Comparison of ENCODE assay signal across 22 cellular contexts in the genomic region with DNA sequence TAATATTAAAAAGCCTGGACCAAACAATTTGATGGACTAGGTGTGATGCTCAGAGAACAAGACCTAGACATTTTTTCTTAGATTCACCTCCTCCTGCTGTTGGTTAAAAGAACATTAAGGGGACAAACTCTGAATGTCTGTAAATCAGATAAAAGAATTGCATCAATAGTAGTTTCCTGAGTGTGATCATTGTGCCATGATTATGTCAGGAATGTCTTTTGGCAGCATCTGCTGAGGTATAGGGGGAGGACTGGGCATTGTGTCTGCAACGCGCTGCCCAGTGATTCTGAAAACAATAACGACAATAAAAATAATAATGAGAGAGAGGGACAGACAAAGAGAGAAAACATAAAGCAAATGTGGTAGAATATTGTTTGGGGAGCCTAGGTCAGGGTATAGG. TPM values are rescaled to one million over a fixed set of nuclear protein-coding genes. Genes with fewer than 3 reads are reported as not detected.
DNase-seq lines count a peak whose midpoint lies in the region; ATAC-seq, FAIRE-seq and TF ChIP-seq lines count a peak whose summit lies in the region.
"Had no signal": no experiment of that assay in that cellular context is flagged by ENCODE, and none has a peak within 500 bp of the region (broad histone marks: within the 10 kb centered on the region; RNA-seq: fewer than 3 reads in every experiment).

No MANE protein-coding gene starts in this region.

- H4K91ac ChIP-seq in IMR-90 (ENCODE audit: insufficient read depth, low read depth, low read length) (no peak overlapping the region), mesenchymal stem cell (ENCODE audit: low read length) (no peak overlapping the region)

- peak overlapping the region in 1 of 2 experiments; percentile 66; a peak in 1 of 4 replicates for H4K8ac ChIP-seq in IMR-90 (ENCODE audit: low read depth in 2 of 2, low read length in 2 of 2)
- H4K8ac ChIP-seq in mesenchymal stem cell (ENCODE audit: low read length): no peak overlapping the region

- H2BK120ac ChIP-seq in IMR-90 (ENCODE audit: low read depth, low read length): no peak overlapping the region
- H2BK120ac ChIP-seq in mesenchymal stem cell (ENCODE audit: low read depth, low read length): no peak overlapping the region

- CTCF ChIA-PET in IMR-90 (lab: Yijun Ruan, JAX): no interaction called here

- H3K14ac ChIP-seq in IMR-90 (replicated peaks; ENCODE audit: low read depth, low read length) (peak overlapping the region; percentile 19; the same call in 1 of the 2 replicates), mesenchymal stem cell (ENCODE audit: low read length in 2 of 2) (no peak overlapping the region)

- H3K36me3 ChIP-seq in ES-I3 (ENCODE audit: insufficient read depth, low read length): peaks cover 3% of the 10 kb centered on the region; the same call in 1 of the 2 replicates
- H3K36me3 ChIP-seq in IMR-90 (ENCODE audit: control insufficient read depth, insufficient read depth, low read length): no peaks in the 10 kb centered on the region
- no peaks in the 10 kb centered on the region for H3K36me3 ChIP-seq in astrocyte (ENCODE audit: insufficient read depth, low read length)
- no peaks in the 10 kb centered on the region for H3K36me3 ChIP-seq in mesenchymal stem cell (ENCODE audit: control insufficient read depth in 1 of 2, insufficient read depth in 2 of 2, low read depth in 1 of 2, low read length in 2 of 2)
- H3K36me3 ChIP-seq: BLaER1, cardiac muscle cell, left lung, thyroid gland, WERI-Rb-1 had no signal

- H2BK12ac ChIP-seq in mesenchymal stem cell (ENCODE audit: low read length in 2 of 2): no peak overlapping the region

- H3K9me3 ChIP-seq in ES-I3 (ENCODE audit: control insufficient read depth, insufficient read depth, low read length) (no peaks in the 10 kb centered on the region), IMR-90 (ENCODE audit: control insufficient read depth, insufficient read depth, low read length) (no peaks in the 10 kb centered on the region), astrocyte (ENCODE audit: insufficient read depth, low read depth, low read length) (no peaks in the 10 kb centered on the region), mesenchymal stem cell (ENCODE audit: control insufficient read depth, low read length) (no peaks in the 10 kb centered on the region)
- H3K9me3 ChIP-seq: BLaER1, left lung, thyroid gland had no signal

- H2BK15ac ChIP-seq in IMR-90 (ENCODE audit: low read depth, low read length) (no peak overlapping the region), mesenchymal stem cell (ENCODE audit: low read depth, poor library complexity, severe bottlenecking) (no peak overlapping the region)

- 55% methylated on average over 3 of the region's 3 CpGs; no CpG with 5 or more reads in 1 of the 2 experiments for WGBS in IMR-90 (ENCODE audit: extremely low coverage in 2 of 2, insufficient read length in 1 of 2), 2 experiments
- 70% methylated on average over 3 of the region's 3 CpGs for WGBS in mesenchymal stem cell

- no peak overlapping the region for H2AK9ac ChIP-seq in IMR-90 (replicated peaks; ENCODE audit: low read depth, low read length, poor library complexity)

- H3K23ac ChIP-seq in IMR-90 (ENCODE audit: low read depth, low read length): no peak overlapping the region
- H3K23ac ChIP-seq in mesenchymal stem cell (ENCODE audit: low read length in 2 of 2): no peak overlapping the region

- peak; percentile 60 for FAIRE-seq in astrocyte (lab: Jason Lieb, UNC)
- FAIRE-seq: GM18507 had no signal

- DNase-seq in IMR-90 (peak; percentile 7), astrocyte (ENCODE audit: low read depth) (peak; percentile 29), mesenchymal stem cell (peak; percentile 6), NOMO-1 treated with DMSO at 0.1 percent for 48 hours (lab: John Stamatoyannopoulos, UW; ENCODE audit: unreplicated experiment) (no peak)
- DNase-seq: activated CD8-positive, alpha-beta memory T cell treated with anti-CD3 and anti-CD28 coated beads, Interleukin-2, amount 10 ng/mL, durations not matched to agents 7 days and 5 days; activated naive CD4-positive, alpha-beta T cell; effector CD8-positive, alpha-beta T cell; KBM-7; left lung; NCI-H1092 treated with DMSO at 0.1 percent for 48 hours; NCI-H82; SW 1271; thyroid gland; WERI-Rb-1 had no signal

- H3K4me3 ChIP-seq in IMR-90 (ENCODE audit: insufficient read depth, low read depth, low read length) (no peak overlapping the region), astrocyte (ENCODE audit: insufficient read depth, low read depth, low read length) (no peak overlapping the region), mesenchymal stem cell (ENCODE audit: insufficient read depth in 1 of 2, low read depth in 1 of 2, low read length in 2 of 2) (no peak overlapping the region)
- H3K4me3 ChIP-seq: BLaER1, cardiac muscle cell, left lung, skin epidermis, thyroid gland had no signal

- H3K9ac ChIP-seq in ES-I3 (ENCODE audit: low read depth, low read length) (peak overlapping the region; percentile 11; the same call in 1 of the 2 replicates), IMR-90 (ENCODE audit: low read depth, low read length) (no peak overlapping the region), astrocyte (ENCODE audit: low read length) (peak overlapping the region; percentile 47), mesenchymal stem cell (ENCODE audit: low read length) (no peak overlapping the region)
- H3K9ac ChIP-seq: BLaER1 had no signal

- H3K18ac ChIP-seq in IMR-90 (ENCODE audit: low read depth, low read length) (no peak overlapping the region; the same call in 1 of the 2 replicates), mesenchymal stem cell (ENCODE audit: low read depth in 1 of 2, low read length in 2 of 2) (no peak overlapping the region)

- H2BK20ac ChIP-seq in IMR-90 (ENCODE audit: low read depth, low read length): no peak overlapping the region

- H3K4me1 Mint-ChIP-seq in astrocyte (ENCODE audit: low read depth, unreplicated experiment): peaks cover 22% of the 10 kb centered on the region

- H2BK5ac ChIP-seq in IMR-90 (ENCODE audit: low read depth, low read length, poor library complexity, severe bottlenecking) (no peak overlapping the region), mesenchymal stem cell (ENCODE audit: low read depth, low read length, poor library complexity, severe bottlenecking) (no peak overlapping the region)

- H2AFZ ChIP-seq in IMR-90 (replicated peaks; ENCODE audit: low read length, poor library complexity) (no peak overlapping the region), astrocyte (ENCODE audit: low read depth, low read length) (no peak overlapping the region), mesenchymal stem cell (ENCODE audit: low read depth, low read length) (no peak overlapping the region)

- H3K27me3 Mint-ChIP-seq in astrocyte (ENCODE audit: low read depth, unreplicated experiment): peaks cover 14% of the 10 kb centered on the region

- H3K9me1 ChIP-seq in IMR-90 (ENCODE audit: insufficient read depth, low read length): no peaks in the 10 kb centered on the region; the same call in 1 of the 2 replicates

- H2AK5ac ChIP-seq in IMR-90 (ENCODE audit: low read depth, low read length) (no peak overlapping the region), mesenchymal stem cell (ENCODE audit: low read length, severe bottlenecking) (no peak overlapping the region)

- TF ChIP-seq CTCF in IMR-90 (conservative IDR thresholded peaks at IDR 0.05; ENCODE audit: low read depth, low read length) (no peak), astrocyte (IDR thresholded peaks at IDR 0.05; ENCODE audit: insufficient read depth, low read depth, low read length) (no peak)

- no peak overlapping the region for H3K4me3 Mint-ChIP-seq in astrocyte (ENCODE audit: unreplicated experiment)
- H3K4me3 Mint-ChIP-seq: activated CD8-positive, alpha-beta memory T cell treated with anti-CD3 and anti-CD28 coated beads, Interleukin-2, amount 10 ng/mL, durations not matched to agents 7 days and 5 days had no signal

- no peak overlapping the region; the same call in 1 of the 2 replicates for H3K4me2 ChIP-seq in IMR-90 (ENCODE audit: low read depth, low read length)
- peak overlapping the region; percentile 70 for H3K4me2 ChIP-seq in astrocyte (ENCODE audit: low read length)
- H3K4me2 ChIP-seq in mesenchymal stem cell (ENCODE audit: low read length, poor library complexity, severe bottlenecking): no peak overlapping the region
- H3K4me2 ChIP-seq: BLaER1 had no signal

- in situ Hi-C loops in IMR-90 (cut with MboI; ENCODE audit: low sequenced_read_pairs): no loop called here

- no peak overlapping the region for H3K56ac ChIP-seq in IMR-90 (ENCODE audit: extremely low read depth, insufficient read depth, low read length)

- peak overlapping the region; percentile 49; the same call in 1 of the 2 replicates for H3K4ac ChIP-seq in IMR-90 (ENCODE audit: low read depth, low read length)
- H3K4ac ChIP-seq in mesenchymal stem cell (ENCODE audit: low read depth in 1 of 2, low read length in 2 of 2): no peak overlapping the region

- dilution Hi-C loops in IMR-90 (cut with HindIII; ENCODE audit: low sequenced_read_pairs, unreplicated experiment): no loop called here

- BruUV-seq in IMR-90 (replicated peaks; lab: Mats Ljungman, UMichigan): no TSS peak

- intact Hi-C loops in IMR-90 (cut with micrococcal nuclease): no loop called here

- H4K5ac ChIP-seq in IMR-90 (ENCODE audit: low read depth, low read length): no peak overlapping the region

- H3K4me1 ChIP-seq in ES-I3 (ENCODE audit: insufficient read depth, low read length) (peaks cover 63% of the 10 kb centered on the region), IMR-90 (ENCODE audit: control insufficient read depth, insufficient read depth, low read length) (peaks cover 3% of the 10 kb centered on the region), astrocyte (ENCODE audit: insufficient read depth, low read length) (peaks cover 15% of the 10 kb centered on the region), mesenchymal stem cell (ENCODE audit: control insufficient read depth, insufficient read depth, low read depth, low read length) (peaks cover 5% of the 10 kb centered on the region)
- H3K4me1 ChIP-seq: left lung, thyroid gland had no signal

- ATAC-seq in IMR-90 (ENCODE audit: low read depth) (no peak), HG03378 (IDR thresholded peaks at IDR 0.05; ENCODE audit: unreplicated experiment) (no peak), GM21447 (IDR thresholded peaks at IDR 0.05; ENCODE audit: unreplicated experiment) (no peak)
- ATAC-seq: activated CD8-positive, alpha-beta memory T cell treated with anti-CD3 and anti-CD28 coated beads, Interleukin-2, amount 10 ng/mL, durations not matched to agents 7 days and 5 days; left lung had no signal

- no peaks in the 10 kb centered on the region for H3K9me3 Mint-ChIP-seq in astrocyte (ENCODE audit: unreplicated experiment)

- no peaks in the 10 kb centered on the region for H3K79me2 ChIP-seq in astrocyte (ENCODE audit: insufficient read depth, low read length)

- TF ChIP-seq RAD21 in IMR-90 (IDR thresholded peaks at IDR 0.05; ENCODE audit: low read length): no peak

- no peaks in the 10 kb centered on the region for H3K36me3 Mint-ChIP-seq in astrocyte (ENCODE audit: low read depth, unreplicated experiment)
- H3K36me3 Mint-ChIP-seq: activated CD8-positive, alpha-beta memory T cell treated with anti-CD3 and anti-CD28 coated beads, Interleukin-2, amount 10 ng/mL, durations not matched to agents 7 days and 5 days had no signal

- H3K27me3 ChIP-seq in IMR-90 (ENCODE audit: control insufficient read depth, insufficient read depth, low read length): peaks cover 4% of the 10 kb centered on the region; the same call in 1 of the 2 replicates
- peaks cover 2% of the 10 kb centered on the region for H3K27me3 ChIP-seq in astrocyte (ENCODE audit: insufficient read depth, low read length)
- H3K27me3 ChIP-seq in mesenchymal stem cell (ENCODE audit: control insufficient read depth in 1 of 2, insufficient read depth in 1 of 2, low read length in 2 of 2): peaks cover 0 to 12% of the 10 kb centered on the region in 2 experiments
- H3K27me3 ChIP-seq: thyroid gland had no signal

- no peak overlapping the region for H3K27ac Mint-ChIP-seq in astrocyte (ENCODE audit: unreplicated experiment)
- H3K27ac Mint-ChIP-seq: activated CD8-positive, alpha-beta memory T cell treated with anti-CD3 and anti-CD28 coated beads, Interleukin-2, amount 10 ng/mL, durations not matched to agents 7 days and 5 days had no signal

- TF ChIP-seq POLR2A in IMR-90 (IDR thresholded peaks at IDR 0.05; ENCODE audit: low read depth, low read length): no peak

- H3K27ac ChIP-seq in IMR-90 (ENCODE audit: insufficient read depth, low read length) (no peak overlapping the region), astrocyte (ENCODE audit: low read depth, low read length) (peak overlapping the region; percentile 66), mesenchymal stem cell (ENCODE audit: low read length, poor library complexity, severe bottlenecking) (no peak overlapping the region)
- H3K27ac ChIP-seq: BLaER1, cardiac muscle cell, left lung, thyroid gland, WERI-Rb-1 had no signal

- no peaks in the 10 kb centered on the region for H4K20me1 ChIP-seq in IMR-90 (ENCODE audit: insufficient read depth, low read length)
- H4K20me1 ChIP-seq in astrocyte (ENCODE audit: insufficient read depth, low read length): no peaks in the 10 kb centered on the region
- H4K20me1 ChIP-seq: BLaER1 had no signal

- POLR2A ChIA-PET in IMR-90 (lab: Charles Lee; ENCODE audit: unreplicated experiment): no interaction called here

- no peaks in the 10 kb centered on the region for H3K79me1 ChIP-seq in IMR-90 (ENCODE audit: low read depth in 1 of 2, low read length in 2 of 2)
- H3K79me1 ChIP-seq in mesenchymal stem cell (replicated peaks; ENCODE audit: low read length, poor library complexity, severe bottlenecking): no peaks in the 10 kb centered on the region

RNA-seq across cellular contexts. Expression of a gene that starts 6.9 kb away (rescaled TPM):
- total RNA-seq in IMR-90 (2012; rRNA removed): not detected in 2 replicates
- not detected in 2 replicates for polyA plus RNA-seq in IMR-90 (2012; rRNA removed)
- polyA plus RNA-seq in IMR-90 (2012; cell fraction: cytosol; rRNA removed): not detected in 2 replicates
- polyA plus RNA-seq in IMR-90 (2012; cell fraction: nucleus; rRNA removed; ENCODE audit: low replicate concordance): not detected in 2 replicates
- not detected in 2 replicates for total RNA-seq in astrocyte
- not detected for polyA plus RNA-seq in mesenchymal stem cell (2013, experiment 1 of 2)
- not detected for polyA plus RNA-seq in mesenchymal stem cell (2013, experiment 2 of 2)
- total RNA-seq: cardiac muscle cell, osteocyte, thyroid gland had no signal

RNA-seq across cellular contexts. Expression of a gene that starts 13.3 kb away (rescaled TPM):
- total RNA-seq in IMR-90 (2012; rRNA removed) (not detected in 2 replicates), astrocyte (not detected in 2 replicates)
- not detected in 2 replicates for polyA plus RNA-seq in IMR-90 (2012; rRNA removed)
- polyA plus RNA-seq in IMR-90 (2012; cell fraction: cytosol; rRNA removed): not detected in 2 replicates
- polyA plus RNA-seq in IMR-90 (2012; cell fraction: nucleus; rRNA removed; ENCODE audit: low replicate concordance): not detected in 2 replicates
- not detected for polyA plus RNA-seq in mesenchymal stem cell (2013, experiment 1 of 2)
- polyA plus RNA-seq in mesenchymal stem cell (2013, experiment 2 of 2): not detected
- total RNA-seq: activated CD8-positive, alpha-beta memory T cell treated with anti-CD3 and anti-CD28 coated beads, Interleukin-2, amount 10 ng/mL, durations not matched to agents 7 days and 5 days; cardiac muscle cell; left lung; osteocyte; thyroid gland had no signal

RNA-seq across cellular contexts. Expression of a gene that starts 46.8 kb away (rescaled TPM):
- total RNA-seq in IMR-90 (2012; rRNA removed) (3.9 and 4.2 TPM in 2 replicates), astrocyte (33.6 and 54.2 TPM in 2 replicates)
- 14.5 and 17.0 TPM in 2 replicates for polyA plus RNA-seq in IMR-90 (2012; rRNA removed)
- 13.7 and 14.6 TPM in 2 replicates for polyA plus RNA-seq in IMR-90 (2012; cell fraction: cytosol; rRNA removed)
- 47.9 and 58.8 TPM in 2 replicates for polyA plus RNA-seq in IMR-90 (2012; cell fraction: nucleus; rRNA removed; ENCODE audit: low replicate concordance)
- 38.2 TPM for polyA plus RNA-seq in mesenchymal stem cell (2013, experiment 1 of 2)
- 37.1 TPM for polyA plus RNA-seq in mesenchymal stem cell (2013, experiment 2 of 2)

Comparison
In these comparisons a context has a peak if more than half of its experiments do, and no peak if none do; other contexts are left out.
1. H3K9ac ChIP-seq: peak in ES-I3 (single experiment) and astrocyte (single experiment); none in IMR-90 (single experiment) and mesenchymal stem cell (single experiment).